1 cellular context compared by ENCODE assay signal in the genomic region with DNA sequence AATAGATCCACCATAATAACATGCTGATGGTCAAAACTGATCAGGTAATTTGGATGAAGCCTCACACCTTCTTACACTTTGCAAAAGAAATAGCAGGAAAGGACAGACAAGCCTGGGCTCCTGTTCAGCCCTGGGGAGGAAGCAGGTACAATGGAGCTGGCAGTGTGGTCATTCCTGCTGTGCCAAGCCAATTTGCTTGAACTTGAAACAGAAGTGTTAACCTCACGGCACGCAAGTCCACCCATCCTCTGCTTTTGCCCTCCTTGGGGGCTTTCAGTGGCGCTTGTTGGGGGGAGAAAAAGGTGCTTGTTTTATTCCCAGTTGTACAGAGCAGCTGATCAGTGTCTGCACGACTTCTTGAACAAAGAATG.
TF ChIP-seq lines count a peak whose summit lies in the region.

No MANE protein-coding gene starts in this region.

TF ChIP-seq in HCT116, 20 proteins besides CTCF, POLR2A, EP300 and RAD21 (continued from another document):
- TF ChIP-seq, protein P1, sequence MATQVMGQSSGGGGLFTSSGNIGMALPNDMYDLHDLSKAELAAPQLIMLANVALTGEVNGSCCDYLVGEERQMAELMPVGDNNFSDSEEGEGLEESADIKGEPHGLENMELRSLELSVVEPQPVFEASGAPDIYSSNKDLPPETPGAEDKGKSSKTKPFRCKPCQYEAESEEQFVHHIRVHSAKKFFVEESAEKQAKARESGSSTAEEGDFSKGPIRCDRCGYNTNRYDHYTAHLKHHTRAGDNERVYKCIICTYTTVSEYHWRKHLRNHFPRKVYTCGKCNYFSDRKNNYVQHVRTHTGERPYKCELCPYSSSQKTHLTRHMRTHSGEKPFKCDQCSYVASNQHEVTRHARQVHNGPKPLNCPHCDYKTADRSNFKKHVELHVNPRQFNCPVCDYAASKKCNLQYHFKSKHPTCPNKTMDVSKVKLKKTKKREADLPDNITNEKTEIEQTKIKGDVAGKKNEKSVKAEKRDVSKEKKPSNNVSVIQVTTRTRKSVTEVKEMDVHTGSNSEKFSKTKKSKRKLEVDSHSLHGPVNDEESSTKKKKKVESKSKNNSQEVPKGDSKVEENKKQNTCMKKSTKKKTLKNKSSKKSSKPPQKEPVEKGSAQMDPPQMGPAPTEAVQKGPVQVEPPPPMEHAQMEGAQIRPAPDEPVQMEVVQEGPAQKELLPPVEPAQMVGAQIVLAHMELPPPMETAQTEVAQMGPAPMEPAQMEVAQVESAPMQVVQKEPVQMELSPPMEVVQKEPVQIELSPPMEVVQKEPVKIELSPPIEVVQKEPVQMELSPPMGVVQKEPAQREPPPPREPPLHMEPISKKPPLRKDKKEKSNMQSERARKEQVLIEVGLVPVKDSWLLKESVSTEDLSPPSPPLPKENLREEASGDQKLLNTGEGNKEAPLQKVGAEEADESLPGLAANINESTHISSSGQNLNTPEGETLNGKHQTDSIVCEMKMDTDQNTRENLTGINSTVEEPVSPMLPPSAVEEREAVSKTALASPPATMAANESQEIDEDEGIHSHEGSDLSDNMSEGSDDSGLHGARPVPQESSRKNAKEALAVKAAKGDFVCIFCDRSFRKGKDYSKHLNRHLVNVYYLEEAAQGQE (IDR thresholded peaks at IDR 0.05; ENCODE audit: low read depth), result no peak
- TF ChIP-seq CEBPB (IDR thresholded peaks at IDR 0.05; ENCODE audit: low read depth) (no peak), SRF (IDR thresholded peaks at IDR 0.05; ENCODE audit: low read depth) (no peak), ZNF274 (IDR thresholded peaks at IDR 0.05; ENCODE audit: low read depth, low read length) (no peak)
- TF ChIP-seq, protein P2, sequence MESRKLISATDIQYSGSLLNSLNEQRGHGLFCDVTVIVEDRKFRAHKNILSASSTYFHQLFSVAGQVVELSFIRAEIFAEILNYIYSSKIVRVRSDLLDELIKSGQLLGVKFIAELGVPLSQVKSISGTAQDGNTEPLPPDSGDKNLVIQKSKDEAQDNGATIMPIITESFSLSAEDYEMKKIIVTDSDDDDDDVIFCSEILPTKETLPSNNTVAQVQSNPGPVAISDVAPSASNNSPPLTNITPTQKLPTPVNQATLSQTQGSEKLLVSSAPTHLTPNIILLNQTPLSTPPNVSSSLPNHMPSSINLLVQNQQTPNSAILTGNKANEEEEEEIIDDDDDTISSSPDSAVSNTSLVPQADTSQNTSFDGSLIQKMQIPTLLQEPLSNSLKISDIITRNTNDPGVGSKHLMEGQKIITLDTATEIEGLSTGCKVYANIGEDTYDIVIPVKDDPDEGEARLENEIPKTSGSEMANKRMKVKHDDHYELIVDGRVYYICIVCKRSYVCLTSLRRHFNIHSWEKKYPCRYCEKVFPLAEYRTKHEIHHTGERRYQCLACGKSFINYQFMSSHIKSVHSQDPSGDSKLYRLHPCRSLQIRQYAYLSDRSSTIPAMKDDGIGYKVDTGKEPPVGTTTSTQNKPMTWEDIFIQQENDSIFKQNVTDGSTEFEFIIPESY (IDR thresholded peaks at IDR 0.05; ENCODE audit: extremely low read depth, insufficient replicate concordance, low read length), result no peak
